8 cellular contexts compared by ENCODE assay signal in genomic region chr14:23006544-23007419, GRCh38. TPM values are rescaled to one million over a fixed set of nuclear protein-coding genes. Genes with fewer than 3 reads are reported as not detected.
DNase-seq lines count a peak whose midpoint lies in the region; ATAC-seq lines count a peak whose summit lies in the region.

No MANE protein-coding gene starts in this region.

- H3K9me3 ChIP-seq in mesenchymal stem cell (ENCODE audit: control insufficient read depth, low read length) = no peaks in the 10 kb centered on the region

- no peaks in the 10 kb centered on the region for H3K4me1 ChIP-seq in mesenchymal stem cell (ENCODE audit: control insufficient read depth, insufficient read depth, low read depth, low read length)

- ATAC-seq in GM19467 (IDR thresholded peaks at IDR 0.05; ENCODE audit: unreplicated experiment) = peak; percentile 88
- peak; percentile 94 for ATAC-seq in effector memory CD8-positive, alpha-beta T cell (replicated peaks)

- H3K9me3 Mint-ChIP-seq in effector memory CD8-positive, alpha-beta T cell = no peaks in the 10 kb centered on the region

- H2AK5ac ChIP-seq in mesenchymal stem cell (ENCODE audit: low read length, severe bottlenecking) = no peak overlapping the region

- no peaks in the 10 kb centered on the region for H3K27me3 Mint-ChIP-seq in effector memory CD8-positive, alpha-beta T cell

- peak overlapping the region; percentile 45 for H2BK120ac ChIP-seq in mesenchymal stem cell (ENCODE audit: low read depth, low read length)

- peaks cover 12% of the 10 kb centered on the region for H3K36me3 Mint-ChIP-seq in effector memory CD8-positive, alpha-beta T cell (ENCODE audit: insufficient read depth)

- WGBS in mesenchymal stem cell = 1% methylated on average over 61 of the region's 62 CpGs

- peak overlapping the region; percentile 87 for H2BK5ac ChIP-seq in mesenchymal stem cell (ENCODE audit: low read depth, low read length, poor library complexity, severe bottlenecking)

- peak overlapping the region in 1 of 2 experiments; percentile 37 for H2BK12ac ChIP-seq in mesenchymal stem cell (ENCODE audit: low read length in 2 of 2)

- H3K27ac Mint-ChIP-seq in effector memory CD8-positive, alpha-beta T cell = peak overlapping the region; percentile 97 to 98

- peak overlapping the region; percentile 64 for H3K4me2 ChIP-seq in mesenchymal stem cell (ENCODE audit: low read length, poor library complexity, severe bottlenecking)

- H3K4me3 ChIP-seq in mesenchymal stem cell (ENCODE audit: insufficient read depth in 1 of 2, low read depth in 1 of 2, low read length in 2 of 2) = peak overlapping the region; percentile 65 to 90

- H3K27me3 ChIP-seq in mesenchymal stem cell (ENCODE audit: control insufficient read depth in 1 of 2, insufficient read depth in 1 of 2, low read length in 2 of 2) = no peaks in the 10 kb centered on the region

- peak overlapping the region; percentile 97 for H3K4me3 Mint-ChIP-seq in effector memory CD8-positive, alpha-beta T cell

- H3K36me3 ChIP-seq in mesenchymal stem cell (ENCODE audit: control insufficient read depth in 1 of 2, insufficient read depth in 2 of 2, low read depth in 1 of 2, low read length in 2 of 2) = no peaks in the 10 kb centered on the region

- peak overlapping the region; percentile 94 for H2AFZ ChIP-seq in mesenchymal stem cell (ENCODE audit: low read depth, low read length)

- H4K91ac ChIP-seq in mesenchymal stem cell (ENCODE audit: low read length) = peak overlapping the region; percentile 84

- H3K4me1 Mint-ChIP-seq in effector memory CD8-positive, alpha-beta T cell (ENCODE audit: low read depth in 2 of 2) = peaks cover 12 to 25% of the 10 kb centered on the region in 2 donors

- H3K27ac ChIP-seq in mesenchymal stem cell (ENCODE audit: low read length, poor library complexity, severe bottlenecking) = peak overlapping the region; percentile 94

- peak overlapping the region; percentile 54 to 85 for H3K4ac ChIP-seq in mesenchymal stem cell (ENCODE audit: low read depth in 1 of 2, low read length in 2 of 2)

- H3K14ac ChIP-seq in mesenchymal stem cell (ENCODE audit: low read length in 2 of 2) = peak overlapping the region in 1 of 2 experiments; percentile 98

- no peak overlapping the region for H3K23ac ChIP-seq in mesenchymal stem cell (ENCODE audit: low read length in 2 of 2)

- H3K18ac ChIP-seq in mesenchymal stem cell (ENCODE audit: low read depth in 1 of 2, low read length in 2 of 2) = peak overlapping the region; percentile 82 to 96

- DNase-seq in COLO668 (lab: John Stamatoyannopoulos, UW; ENCODE audit: unreplicated experiment) (peak; percentile 98), HS-27A (ENCODE audit: low read depth) (peak; percentile 96), NK-92 (lab: John Stamatoyannopoulos, UW; ENCODE audit: unreplicated experiment) (peak; percentile 84), mesenchymal stem cell (peak; percentile 98)
- DNase-seq in activated CD8-positive, alpha-beta memory T cell treated with anti-CD3 and anti-CD28 coated beads for 4 hours (ENCODE audit: low read depth in 2 of 2) = peak; percentile 90 to 97
- DNase-seq in effector memory CD8-positive, alpha-beta T cell = peak; percentile 96 to 97 (median 97)
- peak; percentile 94 for DNase-seq in stimulated activated CD8-positive, alpha-beta memory T cell treated with anti-CD3 and anti-CD28 coated beads, Interleukin-12 subunit alpha, Interleukin-12 subunit beta, amount 100 ng/mL, for 4 hours (ENCODE audit: low read depth)

- peak overlapping the region; percentile 29 for H2BK15ac ChIP-seq in mesenchymal stem cell (ENCODE audit: low read depth, poor library complexity, severe bottlenecking)

- no peaks in the 10 kb centered on the region for H3K79me1 ChIP-seq in mesenchymal stem cell (replicated peaks; ENCODE audit: low read length, poor library complexity, severe bottlenecking)

- peak overlapping the region; percentile 94 for H4K8ac ChIP-seq in mesenchymal stem cell (ENCODE audit: low read length)

- peak overlapping the region; percentile 90 for H3K9ac ChIP-seq in mesenchymal stem cell (ENCODE audit: low read length)

RNA-seq across cellular contexts. Expression of gene C14orf93, which starts 3.2 kb away (rescaled TPM):
- polyA plus RNA-seq in mesenchymal stem cell (2013, experiment 1 of 2) = 4.3 TPM
- 4.1 TPM for polyA plus RNA-seq in mesenchymal stem cell (2013, experiment 2 of 2)

RNA-seq across cellular contexts. Expression of gene AJUBA, which starts 24.4 kb away (rescaled TPM):
- polyA plus RNA-seq in mesenchymal stem cell (2013, experiment 1 of 2) = 13.8 TPM
- polyA plus RNA-seq in mesenchymal stem cell (2013, experiment 2 of 2) = 15.8 TPM

RNA-seq across cellular contexts. Expression of gene PSMB5, which starts 27.9 kb away (rescaled TPM):
- 155 TPM for polyA plus RNA-seq in mesenchymal stem cell (2013, experiment 1 of 2)
- 156 TPM for polyA plus RNA-seq in mesenchymal stem cell (2013, experiment 2 of 2)

RNA-seq across cellular contexts. Expression of gene PSMB11, which starts 35.2 kb away (rescaled TPM):
- polyA plus RNA-seq in mesenchymal stem cell (2013, experiment 1 of 2) = not detected
- not detected for polyA plus RNA-seq in mesenchymal stem cell (2013, experiment 2 of 2)

RNA-seq across cellular contexts. Expression of gene HAUS4, which starts 49.9 kb away (rescaled TPM):
- polyA plus RNA-seq in mesenchymal stem cell (2013, experiment 1 of 2) = 21.3 TPM
- 21.5 TPM for polyA plus RNA-seq in mesenchymal stem cell (2013, experiment 2 of 2)

Comparison
In these comparisons a context has a peak if more than half of its experiments do, and no peak if none do; other contexts are left out.
1. Peak in every context shown above with its lines: DNase-seq, ATAC-seq, H3K4me3 ChIP-seq and H3K27ac ChIP-seq.